ENCODE assay signal across 1 cellular context in the genomic region with DNA sequence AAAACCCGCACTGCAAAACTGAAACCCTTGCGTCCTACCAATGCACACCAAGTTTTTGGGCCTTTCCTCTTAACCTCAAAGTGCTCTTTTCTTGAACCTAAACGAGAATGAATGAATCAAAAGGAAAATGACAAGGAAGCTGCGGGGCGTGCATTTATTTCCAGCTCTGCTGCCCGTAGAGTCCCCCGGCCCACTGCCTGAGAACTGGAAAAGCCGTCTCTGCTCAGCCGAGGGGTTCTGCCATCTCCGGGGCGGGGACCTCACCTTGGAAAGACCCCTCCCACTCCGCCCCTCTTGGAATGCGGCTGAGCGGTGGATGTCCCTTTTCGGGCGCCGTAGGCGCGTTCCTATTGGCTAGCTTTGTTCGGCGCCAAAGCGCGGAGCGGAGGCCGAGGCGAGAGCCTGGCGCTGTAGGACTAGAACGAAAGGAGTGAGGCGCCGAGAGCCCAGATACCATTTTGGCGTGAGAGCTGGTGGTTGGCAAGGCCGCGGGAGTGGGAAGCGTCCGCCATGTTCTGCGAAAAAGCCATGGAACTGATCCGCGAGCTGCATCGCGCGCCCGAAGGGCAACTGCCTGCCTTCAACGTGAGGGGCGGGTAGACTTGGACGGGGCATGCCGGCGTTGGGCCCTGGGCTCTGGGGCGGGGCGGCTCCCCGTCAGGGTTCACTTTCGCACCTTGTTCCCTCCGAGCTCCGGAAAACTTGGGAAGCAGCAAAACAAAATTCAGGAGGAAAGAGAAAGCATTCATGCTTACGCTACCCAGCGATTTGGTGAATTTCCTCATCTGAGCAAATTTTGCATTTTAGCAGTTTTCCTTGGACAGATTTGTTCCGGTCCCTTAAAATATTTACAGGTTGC.
TF ChIP-seq lines count a peak whose summit lies in the region.

A gene (plus strand): TSS at position 363 of the 859 bp plus-strand sequence. CDS start 148 bp downstream, at position 511.

TF ChIP-seq in HepG2, 621 proteins besides CTCF, POLR2A, EP300 and RAD21 (continued from another document and continues in another):
- TF ChIP-seq, protein P1, sequence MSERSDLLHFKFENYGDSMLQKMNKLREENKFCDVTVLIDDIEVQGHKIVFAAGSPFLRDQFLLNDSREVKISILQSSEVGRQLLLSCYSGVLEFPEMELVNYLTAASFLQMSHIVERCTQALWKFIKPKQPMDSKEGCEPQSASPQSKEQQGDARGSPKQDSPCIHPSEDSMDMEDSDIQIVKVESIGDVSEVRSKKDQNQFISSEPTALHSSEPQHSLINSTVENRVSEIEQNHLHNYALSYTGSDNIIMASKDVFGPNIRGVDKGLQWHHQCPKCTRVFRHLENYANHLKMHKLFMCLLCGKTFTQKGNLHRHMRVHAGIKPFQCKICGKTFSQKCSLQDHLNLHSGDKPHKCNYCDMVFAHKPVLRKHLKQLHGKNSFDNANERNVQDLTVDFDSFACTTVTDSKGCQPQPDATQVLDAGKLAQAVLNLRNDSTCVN (CRISPR knock-in tag; IDR thresholded peaks at IDR 0.05; ENCODE audit: borderline replicate concordance), result peak; percentile 82; the same call in 1 of the 2 replicates
- TF ChIP-seq, protein P2, sequence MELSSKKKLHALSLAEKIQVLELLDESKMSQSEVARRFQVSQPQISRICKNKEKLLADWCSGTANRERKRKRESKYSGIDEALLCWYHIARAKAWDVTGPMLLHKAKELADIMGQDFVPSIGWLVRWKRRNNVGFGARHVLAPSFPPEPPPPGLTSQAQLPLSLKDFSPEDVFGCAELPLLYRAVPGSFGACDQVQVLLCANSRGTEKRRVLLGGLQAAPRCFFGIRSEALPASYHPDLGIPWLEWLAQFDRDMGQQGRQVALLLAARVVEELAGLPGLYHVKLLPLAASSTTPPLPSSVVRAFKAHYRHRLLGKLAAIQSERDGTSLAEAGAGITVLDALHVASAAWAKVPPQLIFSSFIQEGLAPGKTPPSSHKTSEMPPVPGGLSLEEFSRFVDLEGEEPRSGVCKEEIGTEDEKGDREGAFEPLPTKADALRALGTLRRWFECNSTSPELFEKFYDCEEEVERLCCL (CRISPR knock-in tag; IDR thresholded peaks at IDR 0.05; ENCODE audit: borderline replicate concordance), result peak; percentile 95; the same call in 1 of the 2 replicates
- TF ChIP-seq SNAI1 (CRISPR knock-in tag; IDR thresholded peaks at IDR 0.05; ENCODE audit: borderline replicate concordance), result peak; percentile 94; the same call in 1 of the 2 replicates
- TF ChIP-seq, protein P3, sequence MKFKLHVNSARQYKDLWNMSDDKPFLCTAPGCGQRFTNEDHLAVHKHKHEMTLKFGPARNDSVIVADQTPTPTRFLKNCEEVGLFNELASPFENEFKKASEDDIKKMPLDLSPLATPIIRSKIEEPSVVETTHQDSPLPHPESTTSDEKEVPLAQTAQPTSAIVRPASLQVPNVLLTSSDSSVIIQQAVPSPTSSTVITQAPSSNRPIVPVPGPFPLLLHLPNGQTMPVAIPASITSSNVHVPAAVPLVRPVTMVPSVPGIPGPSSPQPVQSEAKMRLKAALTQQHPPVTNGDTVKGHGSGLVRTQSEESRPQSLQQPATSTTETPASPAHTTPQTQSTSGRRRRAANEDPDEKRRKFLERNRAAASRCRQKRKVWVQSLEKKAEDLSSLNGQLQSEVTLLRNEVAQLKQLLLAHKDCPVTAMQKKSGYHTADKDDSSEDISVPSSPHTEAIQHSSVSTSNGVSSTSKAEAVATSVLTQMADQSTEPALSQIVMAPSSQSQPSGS (CRISPR knock-in tag; IDR thresholded peaks at IDR 0.05), result peak; percentile 75; the same call in 1 of the 2 replicates
- peak; percentile 93 for TF ChIP-seq ZNF549 (CRISPR knock-in tag; IDR thresholded peaks at IDR 0.05)
- TF ChIP-seq, protein P4, sequence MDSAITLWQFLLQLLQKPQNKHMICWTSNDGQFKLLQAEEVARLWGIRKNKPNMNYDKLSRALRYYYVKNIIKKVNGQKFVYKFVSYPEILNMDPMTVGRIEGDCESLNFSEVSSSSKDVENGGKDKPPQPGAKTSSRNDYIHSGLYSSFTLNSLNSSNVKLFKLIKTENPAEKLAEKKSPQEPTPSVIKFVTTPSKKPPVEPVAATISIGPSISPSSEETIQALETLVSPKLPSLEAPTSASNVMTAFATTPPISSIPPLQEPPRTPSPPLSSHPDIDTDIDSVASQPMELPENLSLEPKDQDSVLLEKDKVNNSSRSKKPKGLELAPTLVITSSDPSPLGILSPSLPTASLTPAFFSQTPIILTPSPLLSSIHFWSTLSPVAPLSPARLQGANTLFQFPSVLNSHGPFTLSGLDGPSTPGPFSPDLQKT (CRISPR knock-in tag; IDR thresholded peaks at IDR 0.05; ENCODE audit: borderline replicate concordance), result peak; percentile 90; the same call in 1 of the 2 replicates
- TF ChIP-seq, protein P5, sequence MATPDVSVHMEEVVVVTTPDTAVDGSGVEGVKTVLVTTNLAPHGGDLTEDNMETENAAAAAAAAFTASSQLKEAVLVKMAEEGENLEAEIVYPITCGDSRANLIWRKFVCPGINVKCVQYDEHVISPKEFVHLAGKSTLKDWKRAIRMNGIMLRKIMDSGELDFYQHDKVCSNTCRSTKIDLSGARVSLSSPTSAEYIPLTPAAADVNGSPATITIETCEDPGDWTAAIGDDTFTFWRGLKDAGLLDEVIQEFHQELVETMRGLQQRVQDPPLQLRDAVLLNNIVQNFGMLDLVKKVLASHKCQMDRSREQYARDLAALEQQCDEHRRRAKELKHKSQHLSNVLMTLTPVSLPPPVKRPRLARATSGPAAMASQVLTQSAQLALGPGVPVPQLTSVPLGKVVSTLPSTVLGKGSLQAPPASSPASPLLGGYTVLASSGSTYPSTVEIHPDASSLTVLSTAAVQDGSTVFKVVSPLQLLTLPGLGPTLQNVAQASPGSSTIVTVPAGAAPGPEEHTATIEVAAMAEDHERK (CRISPR knock-in tag; IDR thresholded peaks at IDR 0.05; ENCODE audit: low read depth), result peak; percentile 53
- peak; percentile 95; the same call in 1 of the 2 replicates for TF ChIP-seq ZBTB8A (CRISPR knock-in tag; IDR thresholded peaks at IDR 0.05; ENCODE audit: borderline replicate concordance, low read depth)
- TF ChIP-seq KLF12 (CRISPR knock-in tag; IDR thresholded peaks at IDR 0.05; ENCODE audit: borderline replicate concordance), result peak; percentile 99
- TF ChIP-seq ZNF383 (CRISPR knock-in tag; IDR thresholded peaks at IDR 0.05; ENCODE audit: borderline replicate concordance), result no peak; the same call in 1 of the 2 replicates
- TF ChIP-seq, protein P6, sequence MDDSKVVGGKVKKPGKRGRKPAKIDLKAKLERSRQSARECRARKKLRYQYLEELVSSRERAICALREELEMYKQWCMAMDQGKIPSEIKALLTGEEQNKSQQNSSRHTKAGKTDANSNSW (CRISPR knock-in tag; IDR thresholded peaks at IDR 0.05; ENCODE audit: borderline replicate concordance), result 0 out of 2 replicates have a peak, but pooled peaks have one; percentile 92
- TF ChIP-seq CC2D1A (CRISPR knock-in tag; IDR thresholded peaks at IDR 0.05), result peak; percentile 100
- peak; percentile 74; the same call in 1 of the 2 replicates for TF ChIP-seq GTF3A (CRISPR knock-in tag; conservative IDR thresholded peaks at IDR 0.05)
- TF ChIP-seq POLR2AphosphoS5 (IDR thresholded peaks at IDR 0.05; ENCODE audit: low read depth, low read length), result peak; percentile 93
- peak; percentile 98 for TF ChIP-seq MTF1 (CRISPR knock-in tag; IDR thresholded peaks at IDR 0.05)
- peak; percentile 90 for TF ChIP-seq YY1 (IDR thresholded peaks at IDR 0.05; ENCODE audit: insufficient read depth, insufficient replicate concordance, low read depth, low read length)
- TF ChIP-seq, protein P7, sequence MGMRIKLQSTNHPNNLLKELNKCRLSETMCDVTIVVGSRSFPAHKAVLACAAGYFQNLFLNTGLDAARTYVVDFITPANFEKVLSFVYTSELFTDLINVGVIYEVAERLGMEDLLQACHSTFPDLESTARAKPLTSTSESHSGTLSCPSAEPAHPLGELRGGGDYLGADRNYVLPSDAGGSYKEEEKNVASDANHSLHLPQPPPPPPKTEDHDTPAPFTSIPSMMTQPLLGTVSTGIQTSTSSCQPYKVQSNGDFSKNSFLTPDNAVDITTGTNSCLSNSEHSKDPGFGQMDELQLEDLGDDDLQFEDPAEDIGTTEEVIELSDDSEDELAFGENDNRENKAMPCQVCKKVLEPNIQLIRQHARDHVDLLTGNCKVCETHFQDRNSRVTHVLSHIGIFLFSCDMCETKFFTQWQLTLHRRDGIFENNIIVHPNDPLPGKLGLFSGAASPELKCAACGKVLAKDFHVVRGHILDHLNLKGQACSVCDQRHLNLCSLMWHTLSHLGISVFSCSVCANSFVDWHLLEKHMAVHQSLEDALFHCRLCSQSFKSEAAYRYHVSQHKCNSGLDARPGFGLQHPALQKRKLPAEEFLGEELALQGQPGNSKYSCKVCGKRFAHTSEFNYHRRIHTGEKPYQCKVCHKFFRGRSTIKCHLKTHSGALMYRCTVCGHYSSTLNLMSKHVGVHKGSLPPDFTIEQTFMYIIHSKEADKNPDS (CRISPR knock-in tag; IDR thresholded peaks at IDR 0.05), result peak; percentile 87; the same call in 1 of the 2 replicates
- TF ChIP-seq ZKSCAN1 (IDR thresholded peaks at IDR 0.05; ENCODE audit: low read length), result peak; percentile 42
- TF ChIP-seq ZNF709 (CRISPR knock-in tag; IDR thresholded peaks at IDR 0.05), result peak; percentile 99
- TF ChIP-seq HMG20A (CRISPR knock-in tag; IDR thresholded peaks at IDR 0.05; ENCODE audit: borderline replicate concordance), result 0 out of 2 replicates have a peak, but pooled peaks have one; percentile 15
- TF ChIP-seq TBP (CRISPR knock-in tag; IDR thresholded peaks at IDR 0.05), result no peak
- TF ChIP-seq, protein P8, sequence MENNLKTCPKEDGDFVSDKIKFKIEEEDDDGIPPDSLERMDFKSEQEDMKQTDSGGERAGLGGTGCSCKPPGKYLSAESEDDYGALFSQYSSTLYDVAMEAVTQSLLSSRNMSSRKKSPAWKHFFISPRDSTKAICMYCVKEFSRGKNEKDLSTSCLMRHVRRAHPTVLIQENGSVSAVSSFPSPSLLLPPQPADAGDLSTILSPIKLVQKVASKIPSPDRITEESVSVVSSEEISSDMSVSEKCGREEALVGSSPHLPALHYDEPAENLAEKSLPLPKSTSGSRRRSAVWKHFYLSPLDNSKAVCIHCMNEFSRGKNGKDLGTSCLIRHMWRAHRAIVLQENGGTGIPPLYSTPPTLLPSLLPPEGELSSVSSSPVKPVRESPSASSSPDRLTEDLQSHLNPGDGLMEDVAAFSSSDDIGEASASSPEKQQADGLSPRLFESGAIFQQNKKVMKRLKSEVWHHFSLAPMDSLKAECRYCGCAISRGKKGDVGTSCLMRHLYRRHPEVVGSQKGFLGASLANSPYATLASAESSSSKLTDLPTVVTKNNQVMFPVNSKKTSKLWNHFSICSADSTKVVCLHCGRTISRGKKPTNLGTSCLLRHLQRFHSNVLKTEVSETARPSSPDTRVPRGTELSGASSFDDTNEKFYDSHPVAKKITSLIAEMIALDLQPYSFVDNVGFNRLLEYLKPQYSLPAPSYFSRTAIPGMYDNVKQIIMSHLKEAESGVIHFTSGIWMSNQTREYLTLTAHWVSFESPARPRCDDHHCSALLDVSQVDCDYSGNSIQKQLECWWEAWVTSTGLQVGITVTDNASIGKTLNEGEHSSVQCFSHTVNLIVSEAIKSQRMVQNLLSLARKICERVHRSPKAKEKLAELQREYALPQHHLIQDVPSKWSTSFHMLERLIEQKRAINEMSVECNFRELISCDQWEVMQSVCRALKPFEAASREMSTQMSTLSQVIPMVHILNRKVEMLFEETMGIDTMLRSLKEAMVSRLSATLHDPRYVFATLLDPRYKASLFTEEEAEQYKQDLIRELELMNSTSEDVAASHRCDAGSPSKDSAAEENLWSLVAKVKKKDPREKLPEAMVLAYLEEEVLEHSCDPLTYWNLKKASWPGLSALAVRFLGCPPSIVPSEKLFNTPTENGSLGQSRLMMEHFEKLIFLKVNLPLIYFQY (CRISPR knock-in tag; IDR thresholded peaks at IDR 0.05; ENCODE audit: borderline replicate concordance), result peak; percentile 89
- peak; percentile 75 for TF ChIP-seq SOX5 (CRISPR knock-in tag; IDR thresholded peaks at IDR 0.05; ENCODE audit: borderline replicate concordance)
- TF ChIP-seq GATAD1 (CRISPR knock-in tag; IDR thresholded peaks at IDR 0.05), result peak; percentile 99
- TF ChIP-seq, protein P9, sequence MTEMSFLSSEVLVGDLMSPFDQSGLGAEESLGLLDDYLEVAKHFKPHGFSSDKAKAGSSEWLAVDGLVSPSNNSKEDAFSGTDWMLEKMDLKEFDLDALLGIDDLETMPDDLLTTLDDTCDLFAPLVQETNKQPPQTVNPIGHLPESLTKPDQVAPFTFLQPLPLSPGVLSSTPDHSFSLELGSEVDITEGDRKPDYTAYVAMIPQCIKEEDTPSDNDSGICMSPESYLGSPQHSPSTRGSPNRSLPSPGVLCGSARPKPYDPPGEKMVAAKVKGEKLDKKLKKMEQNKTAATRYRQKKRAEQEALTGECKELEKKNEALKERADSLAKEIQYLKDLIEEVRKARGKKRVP (CRISPR knock-in tag; IDR thresholded peaks at IDR 0.05), result peak in 1 of 2 experiments; percentile 90; a peak in 2 of 4 replicates
- no peak for TF ChIP-seq ZNF850 (CRISPR knock-in tag; conservative IDR thresholded peaks at IDR 0.05)
- TF ChIP-seq ZNF878 (CRISPR knock-in tag; IDR thresholded peaks at IDR 0.05), result peak; percentile 100
- peak; percentile 97 for TF ChIP-seq ZNF737 (CRISPR knock-in tag; IDR thresholded peaks at IDR 0.05; ENCODE audit: borderline replicate concordance)
- TF ChIP-seq ZFP36L2 (CRISPR knock-in tag; IDR thresholded peaks at IDR 0.05), result no peak; the same call in 1 of the 2 replicates
- peak; percentile 93 for TF ChIP-seq ZNF672 (CRISPR knock-in tag; IDR thresholded peaks at IDR 0.05)
- TF ChIP-seq ZFP36 (IDR thresholded peaks at IDR 0.05; ENCODE audit: borderline replicate concordance, low read depth, low read length, partially characterized antibody), result no peak
- TF ChIP-seq CAMTA2 (CRISPR knock-in tag; IDR thresholded peaks at IDR 0.05; ENCODE audit: borderline replicate concordance), result peak; percentile 92; the same call in 1 of the 2 replicates
- TF ChIP-seq ZNF460 (CRISPR knock-in tag; IDR thresholded peaks at IDR 0.05; ENCODE audit: borderline replicate concordance), result no peak; the same call in 1 of the 2 replicates
- TF ChIP-seq ZBTB38 (CRISPR knock-in tag; IDR thresholded peaks at IDR 0.05), result peak; percentile 96
